8 cellular contexts compared by ENCODE assay signal in genomic region chr16:81004646-81005353, GRCh38. TPM values are rescaled to one million over a fixed set of nuclear protein-coding genes. Genes with fewer than 3 reads are reported as not detected.
DNase-seq lines count a peak whose midpoint lies in the region; ATAC-seq, FAIRE-seq and TF ChIP-seq lines count a peak whose summit lies in the region.

No MANE protein-coding gene starts in this region.

- peak overlapping the region; percentile 50 for H3K27ac Mint-ChIP-seq in activated B cell treated with CpG ODN at 0.5 μM for 24 hours

- peak; percentile 30 to 33; a peak in 2 of 5 replicates for TF ChIP-seq RAD21 in A549 (conservative IDR thresholded peaks at IDR 0.05 in 1 of 2, IDR thresholded peaks at IDR 0.05 in 1 of 2)

- H3K4me1 Mint-ChIP-seq in activated B cell treated with CpG ODN at 0.5 μM for 24 hours = peaks cover 55% of the 10 kb centered on the region

- CTCF ChIA-PET in A549 (lab: Yijun Ruan, JAX) (interaction anchor here (0.6 to 6.1 kb wide), 32 partner anchors 10 to 738 kb away, joined by 3 to 33 read pairs (median 5); partner anchors contain the start of gene ATMIN), activated B cell treated with CpG ODN at 0.5 μM for 24 hours (lab: Charles Lee) (interaction anchor here (0.6 to 6.1 kb wide), 6 partner anchors 12 to 748 kb away, joined by 3 to 51 read pairs (median 3); partner anchors contain the start of genes ATMIN, C16orf46 and GAN)

- no peaks in the 10 kb centered on the region for H3K9me3 Mint-ChIP-seq in activated B cell treated with CpG ODN at 0.5 μM for 24 hours

- peak overlapping the region; percentile 96 for H3K4me2 ChIP-seq in A549

- POLR2A ChIA-PET in A549 (lab: Yijun Ruan, JAX) = no interaction called here
- POLR2A ChIA-PET in activated B cell treated with CpG ODN at 0.5 μM for 24 hours (lab: Charles Lee) = interaction anchor here (1.0 kb wide), 1 partner anchor 72 kb away, joined by 4 read pairs; the partner anchor contains the start of gene C16orf46

- H3K27ac ChIP-seq in A549 = peak overlapping the region; percentile 31 to 95; a peak in 4 of 6 replicates

- TF ChIP-seq POLR2A in A549 (IDR thresholded peaks at IDR 0.05; ENCODE audit: low read length) = no peak

- peak in 1 of 2 experiments; percentile 8; a peak in 1 of 6 replicates for ATAC-seq in A549
- ATAC-seq in activated B cell treated with CpG ODN at 0.5 μM for 24 hours (ENCODE audit: low read depth) = no peak
- ATAC-seq in HG03565 (IDR thresholded peaks at IDR 0.05; ENCODE audit: unreplicated experiment) = no peak
- ATAC-seq in GM18909 (IDR thresholded peaks at IDR 0.05; ENCODE audit: poor library complexity, unreplicated experiment) = no peak

- peak overlapping the region; percentile 96 for H3K4me3 ChIP-seq in A549
- peak overlapping the region; percentile 88 to 94 for H3K4me3 ChIP-seq in foreskin fibroblast (ENCODE audit: low read depth in 1 of 2, low read length in 2 of 2)

- FAIRE-seq in A549 (lab: Jason Lieb, UNC) = no peak

- H3K27me3 Mint-ChIP-seq in activated B cell treated with CpG ODN at 0.5 μM for 24 hours = no peaks in the 10 kb centered on the region

- no peak for TF ChIP-seq EP300 in A549 (IDR thresholded peaks at IDR 0.05)

- H3K4me1 ChIP-seq in A549 = peaks cover 24% of the 10 kb centered on the region

- H3K9me3 ChIP-seq in A549 = no peaks in the 10 kb centered on the region

- intact Hi-C loops in activated B cell treated with CpG ODN at 0.5 μM for 24 hours (cut with micrococcal nuclease) = loop anchor here (1.0 to 10.0 kb wide), 5 partner anchors 200 to 860 kb away; partner anchors contain the start of gene CDYL2

- DNase-seq in A549 (ENCODE audit: low read depth in 1 of 2, low spot score in 1 of 2) (peak; percentile 32 to 50), ELF-1 (ENCODE audit: low read depth, low spot score) (peak; percentile 23), NCI-H1694 treated with DMSO at 0.1 percent for 48 hours (lab: John Stamatoyannopoulos, UW) (peak; percentile 40), activated B cell treated with CpG ODN at 0.5 μM for 24 hours (no peak), foreskin fibroblast (peak; percentile 28 to 77), putamen (ENCODE audit: low spot score) (peak; percentile 75)

- WGBS in A549 (ENCODE audit: missing lambda C conversion rate) = 21% methylated on average over 14 of the region's 14 CpGs

- peak overlapping the region; percentile 76 for H3K4me3 Mint-ChIP-seq in activated B cell treated with CpG ODN at 0.5 μM for 24 hours

- peaks cover 15% of the 10 kb centered on the region for H3K36me3 Mint-ChIP-seq in activated B cell treated with CpG ODN at 0.5 μM for 24 hours (ENCODE audit: low read depth)

- peak; percentile 76 for TF ChIP-seq CTCF in A549 (IDR thresholded peaks at IDR 0.05)
- peak; percentile 47 for TF ChIP-seq CTCF in activated B cell treated with CpG ODN at 0.5 μM for 24 hours (IDR thresholded peaks at IDR 0.05)
- peak; percentile 54 for TF ChIP-seq CTCF in foreskin fibroblast (IDR thresholded peaks at IDR 0.05; ENCODE audit: low read depth, low read length)

TF ChIP-seq in A549, 52 proteins besides CTCF, POLR2A, EP300 and RAD21:
- peak; percentile 52 for TF ChIP-seq SMC3 (IDR thresholded peaks at IDR 0.05)
- no peak for TF ChIP-seq TP53 (CRISPR knock-in tag; IDR thresholded peaks at IDR 0.05)
- no peak for TF ChIP-seq FOSL2 (IDR thresholded peaks at IDR 0.05)
- TF ChIP-seq FOSL2 (CRISPR knock-in tag; IDR thresholded peaks at IDR 0.05) = 0 out of 2 replicates have a peak, but pooled peaks have one; percentile 10

RNA-seq across cellular contexts. Expression of gene CMC2, which starts 1.9 kb away (rescaled TPM):
- 185 and 207 TPM in 2 replicates for polyA plus RNA-seq in A549 (2011; rRNA removed)
- polyA plus RNA-seq in A549 (2012; cell fraction: cytosol; rRNA removed) = 175 and 179 TPM in 2 replicates
- 72.0 and 85.7 TPM in 2 replicates for polyA plus RNA-seq in A549 (2012; cell fraction: nucleus; rRNA removed)
- 136 to 143 TPM (median 141 TPM) in 3 replicates for polyA plus RNA-seq in A549 (2017; fragmentation: RNase III; extraction: RNeasy Plus Mini Kit Qiagen cat#74134 plus additional on column Dnase treatment)
- polyA minus RNA-seq in A549 (2011; rRNA and poly(A)+ RNA removed) = 17.3 and 18.5 TPM in 2 replicates
- 18.1 and 22.3 TPM in 2 replicates for total RNA-seq in activated B cell treated with CpG ODN at 0.5 μM for 24 hours

RNA-seq across cellular contexts. Expression of gene CENPN, which starts 2.2 kb away (rescaled TPM):
- polyA plus RNA-seq in A549 (2011; rRNA removed) = 89.5 and 101 TPM in 2 replicates
- polyA plus RNA-seq in A549 (2012; cell fraction: cytosol; rRNA removed) = 54.4 and 65.0 TPM in 2 replicates
- polyA plus RNA-seq in A549 (2012; cell fraction: nucleus; rRNA removed) = 12.5 and 17.8 TPM in 2 replicates
- 68.4 to 84.3 TPM (median 82.6 TPM) in 3 replicates for polyA plus RNA-seq in A549 (2017; fragmentation: RNase III; extraction: RNeasy Plus Mini Kit Qiagen cat#74134 plus additional on column Dnase treatment)
- polyA minus RNA-seq in A549 (2011; rRNA and poly(A)+ RNA removed) = 55.3 and 77.3 TPM in 2 replicates
- 5.4 and 5.9 TPM in 2 replicates for total RNA-seq in activated B cell treated with CpG ODN at 0.5 μM for 24 hours

RNA-seq across cellular contexts. Expression of gene ATMIN, which starts 30.8 kb away (rescaled TPM):
- polyA plus RNA-seq in A549 (2011; rRNA removed) (50.4 and 56.4 TPM in 2 replicates), A549 (2017; fragmentation: RNase III; extraction: RNeasy Plus Mini Kit Qiagen cat#74134 plus additional on column Dnase treatment) (26.1 to 26.3 TPM (median 26.2 TPM) in 3 replicates)
- polyA plus RNA-seq in A549 (2012; cell fraction: cytosol; rRNA removed) = 13.0 and 17.0 TPM in 2 replicates
- 4.8 and 7.0 TPM in 2 replicates for polyA plus RNA-seq in A549 (2012; cell fraction: nucleus; rRNA removed)
- polyA minus RNA-seq in A549 (2011; rRNA and poly(A)+ RNA removed) = 34.9 and 37.5 TPM in 2 replicates
- total RNA-seq in activated B cell treated with CpG ODN at 0.5 μM for 24 hours = 30.6 and 31.0 TPM in 2 replicates
